8 cellular contexts compared by ENCODE assay signal in genomic region chr13:32791545-32792172, GRCh38.
DNase-seq lines count a peak whose midpoint lies in the region; ATAC-seq and TF ChIP-seq lines count a peak whose summit lies in the region.

No MANE protein-coding gene starts in this region.

- TF ChIP-seq POLR2A in ovary (IDR thresholded peaks at IDR 0.05): no peak

- H3K4me1 ChIP-seq in effector memory CD4-positive, alpha-beta T cell (ENCODE audit: control insufficient read depth, insufficient read depth, low read length, poor library complexity, severe bottlenecking): peaks cover 11% of the 10 kb centered on the region
- no peaks in the 10 kb centered on the region for H3K4me1 ChIP-seq in ovary (ENCODE audit: insufficient read depth)

- ATAC-seq in GM19351 (IDR thresholded peaks at IDR 0.05; ENCODE audit: unreplicated experiment): peak; percentile 82
- ATAC-seq in HG03139 (IDR thresholded peaks at IDR 0.05; ENCODE audit: unreplicated experiment): peak; percentile 77
- peak; percentile 97 to 98 for ATAC-seq in activated naive CD4-positive, alpha-beta T cell treated with anti-CD3 and anti-CD28 coated beads, Interleukin-2, amount 50 U/mL, for 72 hours
- no peak for ATAC-seq in GM18520 (IDR thresholded peaks at IDR 0.05; ENCODE audit: unreplicated experiment)

- no peak overlapping the region for H3K27ac ChIP-seq in effector memory CD4-positive, alpha-beta T cell (ENCODE audit: insufficient read depth, low read length, poor library complexity, severe bottlenecking)
- H3K27ac ChIP-seq in ovary: no peak overlapping the region

- H3K9me3 Mint-ChIP-seq in activated naive CD4-positive, alpha-beta T cell treated with anti-CD3 and anti-CD28 coated beads, Interleukin-2, amount 50 U/mL, for 72 hours: peaks cover 0 to 12% of the 10 kb centered on the region in 2 donors

- no peaks in the 10 kb centered on the region for H3K36me3 ChIP-seq in effector memory CD4-positive, alpha-beta T cell (ENCODE audit: control insufficient read depth, insufficient read depth, low read length)
- H3K36me3 ChIP-seq in ovary: no peaks in the 10 kb centered on the region

- no peak overlapping the region for H3K4me3 ChIP-seq in effector memory CD4-positive, alpha-beta T cell (ENCODE audit: insufficient read depth, low read depth, low read length, poor library complexity, severe bottlenecking)
- H3K4me3 ChIP-seq in ovary: no peak overlapping the region

- peaks cover 0 to 31% of the 10 kb centered on the region in 2 donors for H3K36me3 Mint-ChIP-seq in activated naive CD4-positive, alpha-beta T cell treated with anti-CD3 and anti-CD28 coated beads, Interleukin-2, amount 50 U/mL, for 72 hours

- TF ChIP-seq CTCF in ovary (IDR thresholded peaks at IDR 0.05): no peak

- 50 to 53% (median 50%) methylated on average over 8 of the region's 8 CpGs for WGBS in ovary, 3 donors

- no peak for TF ChIP-seq EP300 in ovary (IDR thresholded peaks at IDR 0.05)

- H3K27me3 ChIP-seq in effector memory CD4-positive, alpha-beta T cell (replicated peaks; ENCODE audit: control insufficient read depth, insufficient read depth, low read length, poor library complexity, severe bottlenecking): no peaks in the 10 kb centered on the region
- no peaks in the 10 kb centered on the region for H3K27me3 ChIP-seq in ovary

- H3K9me3 ChIP-seq in effector memory CD4-positive, alpha-beta T cell (ENCODE audit: control insufficient read depth, low read length): no peaks in the 10 kb centered on the region
- no peaks in the 10 kb centered on the region for H3K9me3 ChIP-seq in ovary

- H3K27ac Mint-ChIP-seq in activated naive CD4-positive, alpha-beta T cell treated with anti-CD3 and anti-CD28 coated beads, Interleukin-2, amount 50 U/mL, for 72 hours: peak overlapping the region in 1 of 2 donors; percentile 75

- DNase-seq in Daoy (ENCODE audit: low read depth): peak; percentile 5
- peak; percentile 56 to 61 for DNase-seq in activated naive CD4-positive, alpha-beta T cell treated with anti-CD3 and anti-CD28 coated beads, Interleukin-2, amount 50 U/mL, for 72 hours (ENCODE audit: low spot score in 2 of 2)
- DNase-seq in effector memory CD4-positive, alpha-beta T cell: no peak
- no peak for DNase-seq in SIG-M5 treated with dmso at 0.1 percent for 504 hours (lab: John Stamatoyannopoulos, UW; ENCODE audit: unreplicated experiment)
- no peak for DNase-seq in ovary

- intact Hi-C loops in ovary (cut with DNase I): no loop called here

Comparison
In these comparisons a context has a peak if more than half of its experiments do, and no peak if none do; other contexts are left out.
1. DNase-seq: peak in Daoy (single experiment) and activated naive CD4-positive, alpha-beta T cell treated with anti-CD3 and anti-CD28 coated beads, Interleukin-2, amount 50 U/mL, for 72 hours (2 of 2); none in effector memory CD4-positive, alpha-beta T cell (0 of 3), SIG-M5 treated with dmso at 0.1 percent for 504 hours (single experiment) and ovary (0 of 5).